ENCODE assay signal across 10 cellular contexts in genomic region chr2:197184959-197185586, GRCh38.
DNase-seq lines count a peak whose midpoint lies in the region; ATAC-seq and TF ChIP-seq lines count a peak whose summit lies in the region.
"Had no signal": no experiment of that assay in that cellular context is flagged by ENCODE, and none has a peak within 500 bp of the region (broad histone marks: within the 10 kb centered on the region; RNA-seq: fewer than 3 reads in every experiment).

No MANE protein-coding gene starts in this region.

- no peak overlapping the region for H2BK120ac ChIP-seq in neuronal stem cell (ENCODE audit: low read depth, low read length)

- H3K9me3 ChIP-seq in neuronal stem cell (replicated peaks in 1 of 2; ENCODE audit: control insufficient read depth in 2 of 2, insufficient read depth in 1 of 2, low read depth in 1 of 2, low read length in 2 of 2), result no peaks in the 10 kb centered on the region
- H3K9me3 ChIP-seq in Karpas-422 (ENCODE audit: low read length), result no peaks in the 10 kb centered on the region

- H3K23ac ChIP-seq in neuronal stem cell (ENCODE audit: low read depth, low read length, poor library complexity), result no peak overlapping the region

- ATAC-seq in T-cell (replicated peaks in 1 of 4) (no peak), foreskin keratinocyte (no peak)

- DNase-seq in CD14-positive monocyte (ENCODE audit: low spot score) (no peak), T-cell (no peak), fibroblast of mammary gland (ENCODE audit: low read depth) (peak; percentile 56), neuronal stem cell (ENCODE audit: low spot score) (peak; percentile 30), Karpas-422 (no peak), foreskin keratinocyte (no peak), NCI-H128 (lab: John Stamatoyannopoulos, UW; ENCODE audit: unreplicated experiment) (no peak), NCI-H446 (lab: John Stamatoyannopoulos, UW) (no peak)
- DNase-seq: MM.1S; stimulated activated CD4-positive, alpha-beta T cell treated with anti-CD3 and anti-CD28 coated beads, Interleukin-1b, Interleukin-23, amount 100 ng/mL, for 48 hours had no signal

- H3K27ac ChIP-seq in neuronal stem cell (replicated peaks; ENCODE audit: low read length), result no peak overlapping the region
- H3K27ac ChIP-seq in Karpas-422 (ENCODE audit: low read length), result no peak overlapping the region
- H3K27ac ChIP-seq in foreskin keratinocyte, result no peak overlapping the region

- H3K4me1 ChIP-seq in neuronal stem cell (ENCODE audit: control insufficient read depth in 2 of 2, insufficient read depth in 1 of 2, low read depth in 1 of 2, low read length in 2 of 2), result peaks cover 9 to 10% of the 10 kb centered on the region in 2 donors
- H3K4me1 ChIP-seq in Karpas-422 (ENCODE audit: low read length), result peaks cover 14% of the 10 kb centered on the region
- no peaks in the 10 kb centered on the region for H3K4me1 ChIP-seq in foreskin keratinocyte

- no peak overlapping the region for H3K14ac ChIP-seq in neuronal stem cell (ENCODE audit: low read length)

- H2AK5ac ChIP-seq in neuronal stem cell (ENCODE audit: low read depth, low read length), result no peak overlapping the region

- no peaks in the 10 kb centered on the region for H3K27me3 Mint-ChIP-seq in CD14-positive monocyte (ENCODE audit: low read depth in 3 of 3)
- H3K27me3 Mint-ChIP-seq in T-cell, result no peaks in the 10 kb centered on the region

- H3K9me3 Mint-ChIP-seq in CD14-positive monocyte, result no peaks in the 10 kb centered on the region
- H3K9me3 Mint-ChIP-seq in T-cell, result no peaks in the 10 kb centered on the region

- peaks cover 48 to 55% of the 10 kb centered on the region in 2 donors for H3K36me3 Mint-ChIP-seq in CD14-positive monocyte
- H3K36me3 Mint-ChIP-seq in T-cell, result peaks cover 54% of the 10 kb centered on the region

- no peak overlapping the region for H3K4ac ChIP-seq in neuronal stem cell (ENCODE audit: low read length)

- H4K8ac ChIP-seq in neuronal stem cell (ENCODE audit: low read depth, low read length), result no peak overlapping the region

- H3K9ac ChIP-seq in neuronal stem cell (ENCODE audit: low read depth, low read length, poor library complexity) (no peak overlapping the region), Karpas-422 (ENCODE audit: low read length) (no peak overlapping the region)

- H4K91ac ChIP-seq in neuronal stem cell (ENCODE audit: low read depth, low read length, poor library complexity), result no peak overlapping the region

- H3K79me1 ChIP-seq in neuronal stem cell (ENCODE audit: low read depth, low read length), result no peaks in the 10 kb centered on the region

- H3K4me1 Mint-ChIP-seq in CD14-positive monocyte (peaks cover 20% of the 10 kb centered on the region), T-cell (peaks cover 88 to 93% (median 92%) of the 10 kb centered on the region in 3 donors)

- H4K20me1 ChIP-seq in Karpas-422 (ENCODE audit: insufficient read depth, low read depth, low read length), result no peaks in the 10 kb centered on the region

- peak overlapping the region; percentile 21 for H3K18ac ChIP-seq in neuronal stem cell (ENCODE audit: low read length)

- H3K4me3 ChIP-seq in fibroblast of mammary gland (ENCODE audit: control insufficient read depth, low read depth, low read length), result no peak overlapping the region
- no peak overlapping the region for H3K4me3 ChIP-seq in neuronal stem cell (ENCODE audit: low read length in 2 of 2)
- no peak overlapping the region for H3K4me3 ChIP-seq in Karpas-422 (ENCODE audit: low read length)

- no peaks in the 10 kb centered on the region for H3K9me2 ChIP-seq in Karpas-422 (replicated peaks; ENCODE audit: insufficient read depth, low read length)

- H3K27me3 ChIP-seq in neuronal stem cell (ENCODE audit: control insufficient read depth in 3 of 3, insufficient read depth in 3 of 3, low read depth in 1 of 3, low read length in 3 of 3) (no peaks in the 10 kb centered on the region), Karpas-422 (ENCODE audit: low read length) (no peaks in the 10 kb centered on the region), foreskin keratinocyte (peaks cover 15% of the 10 kb centered on the region)

- H2BK15ac ChIP-seq in neuronal stem cell (ENCODE audit: low read length), result no peak overlapping the region

- TF ChIP-seq CTCF in CD14-positive monocyte (IDR thresholded peaks at IDR 0.05), result no peak
- TF ChIP-seq CTCF in fibroblast of mammary gland (conservative IDR thresholded peaks at IDR 0.05; ENCODE audit: control insufficient read depth, insufficient read depth, low read depth, low read length), result no peak
- no peak for TF ChIP-seq CTCF in foreskin keratinocyte (conservative IDR thresholded peaks at IDR 0.05)

- H2BK12ac ChIP-seq in neuronal stem cell (ENCODE audit: low read length), result no peak overlapping the region

- WGBS in neuronal stem cell (ENCODE audit: extremely low coverage in 2 of 2, insufficient read length in 2 of 2, insufficient replicate concordance in 1 of 2), 2 donors, result no CpG with 5 or more reads among the region's 6 CpGs

- intact Hi-C loops in CD14-positive monocyte (cut with micrococcal nuclease), result loop anchor here in 1 of 2 donors (10.0 kb wide), 1 partner anchor 190 kb away; no protein-coding TSS in a partner anchor

- no peaks in the 10 kb centered on the region for H3K36me3 ChIP-seq in neuronal stem cell (replicated peaks in 1 of 2; ENCODE audit: control insufficient read depth in 2 of 2, insufficient read depth in 2 of 2, low read length in 2 of 2)
- H3K36me3 ChIP-seq in Karpas-422 (ENCODE audit: insufficient read depth, low read length), result peaks cover 26% of the 10 kb centered on the region; the same call in 1 of the 2 replicates

- CTCF ChIA-PET in T-cell (lab: Charles Lee), result interaction anchor here in 1 of 2 donors (1.0 kb wide), 1 partner anchor 189 kb away, joined by 3 read pairs; no protein-coding TSS in a partner anchor

- peaks cover 89% of the 10 kb centered on the region for H3K79me2 ChIP-seq in Karpas-422 (ENCODE audit: low read length)

- H2AFZ ChIP-seq in neuronal stem cell (ENCODE audit: low read length), result no peak overlapping the region
- no peak overlapping the region for H2AFZ ChIP-seq in Karpas-422 (ENCODE audit: low read length)

- H2BK5ac ChIP-seq in neuronal stem cell (ENCODE audit: low read length), result no peak overlapping the region

- no peak overlapping the region for H3K4me3 Mint-ChIP-seq in CD14-positive monocyte
- no peak overlapping the region for H3K4me3 Mint-ChIP-seq in T-cell

- peak overlapping the region in 4 of 7 donors; percentile 10 to 63 (median 36) for H3K27ac Mint-ChIP-seq in CD14-positive monocyte
- H3K27ac Mint-ChIP-seq in T-cell, result peak overlapping the region; percentile 5 to 33

- H3K4me2 ChIP-seq in neuronal stem cell (ENCODE audit: insufficient read depth, low read length, poor library complexity, severe bottlenecking), result no peak overlapping the region
- H3K4me2 ChIP-seq in Karpas-422 (ENCODE audit: low read depth, low read length, poor library complexity, severe bottlenecking), result no peak overlapping the region

- POLR2A ChIA-PET in T-cell (lab: Charles Lee), result no interaction called here

Comparison
In these comparisons a context has a peak if more than half of its experiments do, and no peak if none do; other contexts are left out.
1. DNase-seq: peak in fibroblast of mammary gland (single experiment) and neuronal stem cell (single experiment); none in CD14-positive monocyte (single experiment), T-cell (0 of 34), Karpas-422 (single experiment), foreskin keratinocyte (0 of 2), NCI-H128 (single experiment) and NCI-H446 (0 of 2).